In genomic region chr14:56116128-56116900, GRCh38 we compare ENCODE assay signal across 1 cellular context.
TF ChIP-seq lines count a peak whose summit lies in the region.

No MANE protein-coding gene starts in this region.

TF ChIP-seq in GM23338, 12 proteins besides CTCF, POLR2A, EP300 and RAD21 (continued from another document):
- TF ChIP-seq REST (IDR thresholded peaks at IDR 0.05; ENCODE audit: unreplicated experiment) (no peak), EZH2 (IDR thresholded peaks at IDR 0.05; ENCODE audit: low read depth, unreplicated experiment) (no peak)
